ENCODE assay signal across 1 cellular context in the genomic region with DNA sequence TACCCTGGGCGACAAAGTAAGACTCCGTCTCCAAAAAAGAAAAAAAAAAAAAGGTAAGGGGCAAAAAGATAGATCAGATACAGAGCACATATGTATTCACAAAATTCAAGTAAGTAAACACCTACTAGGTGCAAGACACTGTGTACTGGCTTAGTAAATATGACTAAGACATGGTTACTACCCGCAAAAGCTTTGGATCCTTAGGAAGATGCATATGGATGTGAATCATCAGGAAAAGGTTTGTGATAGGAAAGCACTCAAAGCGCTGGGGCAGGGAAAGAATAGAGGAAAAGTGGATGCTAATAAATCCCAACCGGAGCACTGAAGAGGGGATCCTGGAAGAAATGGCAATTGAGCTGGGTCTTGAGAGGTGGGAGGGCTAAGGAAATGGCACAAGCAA.
TF ChIP-seq lines count a peak whose summit lies in the region.

No MANE protein-coding gene starts in this region.

TF ChIP-seq in WTC11, 78 proteins besides CTCF, POLR2A, EP300 and RAD21 (continued from another document):
- no peak for TF ChIP-seq CDX4 (CRISPR knock-in tag; IDR thresholded peaks at IDR 0.05; ENCODE audit: borderline replicate concordance)
- no peak for TF ChIP-seq GABPB1 (CRISPR knock-in tag; IDR thresholded peaks at IDR 0.05)
- TF ChIP-seq, protein P1, sequence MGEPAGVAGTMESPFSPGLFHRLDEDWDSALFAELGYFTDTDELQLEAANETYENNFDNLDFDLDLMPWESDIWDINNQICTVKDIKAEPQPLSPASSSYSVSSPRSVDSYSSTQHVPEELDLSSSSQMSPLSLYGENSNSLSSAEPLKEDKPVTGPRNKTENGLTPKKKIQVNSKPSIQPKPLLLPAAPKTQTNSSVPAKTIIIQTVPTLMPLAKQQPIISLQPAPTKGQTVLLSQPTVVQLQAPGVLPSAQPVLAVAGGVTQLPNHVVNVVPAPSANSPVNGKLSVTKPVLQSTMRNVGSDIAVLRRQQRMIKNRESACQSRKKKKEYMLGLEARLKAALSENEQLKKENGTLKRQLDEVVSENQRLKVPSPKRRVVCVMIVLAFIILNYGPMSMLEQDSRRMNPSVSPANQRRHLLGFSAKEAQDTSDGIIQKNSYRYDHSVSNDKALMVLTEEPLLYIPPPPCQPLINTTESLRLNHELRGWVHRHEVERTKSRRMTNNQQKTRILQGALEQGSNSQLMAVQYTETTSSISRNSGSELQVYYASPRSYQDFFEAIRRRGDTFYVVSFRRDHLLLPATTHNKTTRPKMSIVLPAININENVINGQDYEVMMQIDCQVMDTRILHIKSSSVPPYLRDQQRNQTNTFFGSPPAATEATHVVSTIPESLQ (CRISPR knock-in tag; IDR thresholded peaks at IDR 0.05) = no peak
- no peak for TF ChIP-seq TEAD4 (CRISPR knock-in tag; IDR thresholded peaks at IDR 0.05)
- no peak for TF ChIP-seq E2F5 (CRISPR knock-in tag; IDR thresholded peaks at IDR 0.05)
- TF ChIP-seq OVOL2 (CRISPR knock-in tag; IDR thresholded peaks at IDR 0.05; ENCODE audit: borderline replicate concordance) = no peak
- TF ChIP-seq TP53 (CRISPR knock-in tag; IDR thresholded peaks at IDR 0.05) = no peak
